In the genomic region with DNA sequence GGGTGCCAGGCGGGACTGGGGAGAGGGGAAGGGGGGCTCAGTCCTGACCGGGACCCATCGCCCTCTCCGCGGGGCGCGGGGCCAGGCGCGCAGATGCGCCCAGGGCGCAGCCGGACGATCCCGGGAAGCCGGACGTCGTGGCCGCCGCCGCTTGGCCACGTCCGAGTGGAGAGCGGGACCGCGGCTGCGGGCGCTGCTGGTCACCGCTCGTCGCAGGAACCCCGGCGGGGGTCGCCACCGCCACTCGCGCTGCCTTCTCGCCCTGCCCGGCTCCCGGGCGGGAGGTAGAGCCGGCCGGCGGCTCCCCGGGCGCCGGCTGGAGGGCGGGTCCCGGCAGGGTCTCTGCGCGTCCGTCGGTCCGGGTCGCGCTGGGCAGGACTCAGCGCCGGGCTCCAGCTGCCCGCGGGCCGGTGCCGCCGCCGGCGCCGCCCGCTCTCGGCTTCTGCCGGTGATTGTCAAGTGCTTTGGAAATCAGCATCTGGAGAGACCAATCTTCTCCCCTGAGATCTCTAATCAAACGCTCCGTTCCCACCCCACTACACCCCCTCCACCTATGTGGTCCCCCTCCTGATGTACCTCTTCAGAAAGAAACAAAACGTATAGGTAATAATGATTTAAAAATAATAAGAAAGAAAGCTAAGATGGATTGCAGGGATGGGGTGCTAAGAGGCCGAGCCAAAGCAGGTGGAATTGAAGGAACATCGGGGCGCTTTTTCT, we compare ENCODE assay signal across 14 cellular contexts.
A peak's percentile ranks its signal among the peaks of the same experiment; 100 is the strongest.
DNase-seq lines count a peak whose midpoint lies in the region; ATAC-seq and TF ChIP-seq lines count a peak whose summit lies in the region.
"Had no signal": no experiment of that assay in that cellular context is flagged by ENCODE, and none has a peak within 500 bp of the region (broad histone marks: within the 10 kb centered on the region; RNA-seq: fewer than 3 reads in every experiment).

No MANE protein-coding gene starts in this region.

- no peaks in the 10 kb centered on the region for H3K9me3 Mint-ChIP-seq in chondrocyte (ENCODE audit: low read depth)

- TF ChIP-seq CTCF in chondrocyte (IDR thresholded peaks at IDR 0.05) = peak; percentile 35
- TF ChIP-seq CTCF in tibial artery (IDR thresholded peaks at IDR 0.05) = no peak

- no peak overlapping the region for H3K27ac Mint-ChIP-seq in chondrocyte (ENCODE audit: unreplicated experiment)
- H3K27ac Mint-ChIP-seq: activated CD4-positive, alpha-beta T cell treated with anti-CD3 and anti-CD28 coated beads for 36 hours; B cell had no signal

- DNase-seq in NCI-H82 (lab: John Stamatoyannopoulos, UW) (peak; percentile 54), NCI-H82 treated with DMSO at 0.1 percent for 48 hours (lab: John Stamatoyannopoulos, UW; ENCODE audit: unreplicated experiment) (no peak), chondrocyte (ENCODE audit: low spot score) (no peak), left lobe of liver (ENCODE audit: low spot score) (no peak), tibial artery (no peak), DMS114 treated with DMSO at 0.1 percent for 48 hours (lab: John Stamatoyannopoulos, UW; ENCODE audit: unreplicated experiment) (no peak), NCI-H446 treated with DMSO at 0.1 percent for 48 hours (lab: John Stamatoyannopoulos, UW) (no peak)
- DNase-seq: activated naive CD4-positive, alpha-beta T cell treated with Interleukin-2 at 50 U/mL for 16 hours had no signal

- no peak overlapping the region for H3K27ac ChIP-seq in tibial artery
- H3K27ac ChIP-seq: left lung, skin epidermis had no signal

- H3K4me1 Mint-ChIP-seq in chondrocyte (ENCODE audit: low read depth) = peaks cover 9% of the 10 kb centered on the region
- H3K4me1 Mint-ChIP-seq: activated CD4-positive, alpha-beta T cell treated with anti-CD3 and anti-CD28 coated beads for 36 hours; B cell had no signal

- peak; percentile 34 for ATAC-seq in left lobe of liver
- ATAC-seq in HG02885 (IDR thresholded peaks at IDR 0.05; ENCODE audit: poor library complexity, unreplicated experiment) = no peak
- ATAC-seq: activated CD4-positive, alpha-beta T cell treated with anti-CD3 and anti-CD28 coated beads for 36 hours had no signal

- peaks cover 69% of the 10 kb centered on the region for H3K27me3 Mint-ChIP-seq in chondrocyte (ENCODE audit: low read depth)

- H3K4me1 ChIP-seq in tibial artery = peaks cover 0 to 34% (median 23%) of the 10 kb centered on the region in 4 donors

- H3K9me3 ChIP-seq in tibial artery = no peaks in the 10 kb centered on the region
- H3K9me3 ChIP-seq: left lung, MG63 had no signal

- peaks cover 0 to 56% of the 10 kb centered on the region in 2 donors for H3K27me3 ChIP-seq in tibial artery

- H3K4me3 Mint-ChIP-seq in chondrocyte (ENCODE audit: unreplicated experiment) = peak overlapping the region; percentile 28
- H3K4me3 Mint-ChIP-seq: activated CD4-positive, alpha-beta T cell treated with anti-CD3 and anti-CD28 coated beads for 36 hours; B cell had no signal

- H3K36me3 Mint-ChIP-seq in chondrocyte (ENCODE audit: low read depth) = no peaks in the 10 kb centered on the region

- no peaks in the 10 kb centered on the region for H3K36me3 ChIP-seq in tibial artery
- H3K36me3 ChIP-seq: left lung, MG63 had no signal

- intact Hi-C loops in tibial artery (cut with DNase I; ENCODE audit: low total_unique reads) = no loop called here

- peak overlapping the region; percentile 34 to 51 for H3K4me3 ChIP-seq in tibial artery
- H3K4me3 ChIP-seq: MG63 had no signal
